1 cellular context compared by ENCODE assay signal in genomic region chr2:210496512-210496911, GRCh38.
TF ChIP-seq lines count a peak whose summit lies in the region.

No MANE protein-coding gene starts in this region.

TF ChIP-seq in SK-N-SH treated with all-trans-retinoic acid at 6 μM for 48 hours, 23 proteins besides CTCF, POLR2A, EP300 and RAD21 (continued from another document):
- TF ChIP-seq, protein P1, sequence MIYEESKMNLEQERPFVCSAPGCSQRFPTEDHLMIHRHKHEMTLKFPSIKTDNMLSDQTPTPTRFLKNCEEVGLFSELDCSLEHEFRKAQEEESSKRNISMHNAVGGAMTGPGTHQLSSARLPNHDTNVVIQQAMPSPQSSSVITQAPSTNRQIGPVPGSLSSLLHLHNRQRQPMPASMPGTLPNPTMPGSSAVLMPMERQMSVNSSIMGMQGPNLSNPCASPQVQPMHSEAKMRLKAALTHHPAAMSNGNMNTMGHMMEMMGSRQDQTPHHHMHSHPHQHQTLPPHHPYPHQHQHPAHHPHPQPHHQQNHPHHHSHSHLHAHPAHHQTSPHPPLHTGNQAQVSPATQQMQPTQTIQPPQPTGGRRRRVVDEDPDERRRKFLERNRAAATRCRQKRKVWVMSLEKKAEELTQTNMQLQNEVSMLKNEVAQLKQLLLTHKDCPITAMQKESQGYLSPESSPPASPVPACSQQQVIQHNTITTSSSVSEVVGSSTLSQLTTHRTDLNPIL (CRISPR knock-in tag; IDR thresholded peaks at IDR 0.05; ENCODE audit: low read depth): no peak
